In the genomic region with DNA sequence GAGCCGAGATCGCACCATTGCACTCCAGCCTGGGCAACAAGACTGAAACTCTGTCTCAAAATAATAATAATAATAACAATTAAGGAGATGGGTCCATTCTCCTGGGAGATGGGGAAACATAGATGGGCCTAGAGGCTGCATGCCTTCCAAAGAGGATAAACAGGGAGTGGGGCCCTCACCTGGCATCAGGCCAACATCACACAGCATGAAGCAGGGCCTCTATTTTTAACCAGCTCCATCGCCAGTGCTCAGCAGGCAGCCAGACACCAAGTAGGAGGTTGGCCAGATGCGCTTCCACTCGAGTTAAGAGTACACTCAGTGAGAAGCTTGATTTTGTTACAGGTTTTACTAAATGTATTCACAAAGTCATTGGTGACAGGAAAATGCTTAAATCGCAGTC, we compare ENCODE assay signal across 26 cellular contexts.
"Had no signal": no experiment of that assay in that cellular context is flagged by ENCODE, and none has a peak within 500 bp of the region (broad histone marks: within the 10 kb centered on the region; RNA-seq: fewer than 3 reads in every experiment).

No MANE protein-coding gene starts in this region.

- DNase-seq: effector memory CD4-positive, alpha-beta T cell; erythroblast; esophagus squamous epithelium; foreskin melanocyte; glutamatergic neuron; heart right ventricle; hippocampal formation; left colon; left ventricle myocardium superior; lower lobe of right lung; naive thymus-derived CD8-positive, alpha-beta T cell; nephron progenitor cell; occipital lobe; ovary; posterior cingulate gyrus; psoas muscle; right cardiac atrium; sigmoid colon; stimulated activated CD4-positive, alpha-beta T cell treated with anti-CD3 and anti-CD28 coated beads, Interleukin-2, amount 100 ng/mL, for 24 hours; stimulated activated CD4-positive, alpha-beta T cell treated with anti-CD3 and anti-CD28 coated beads, Interleukin-4, amount 100 ng/mL, for 24 hours; stimulated activated naive CD4-positive, alpha-beta T cell treated with Interleukin-2 at 50 U/mL for 16 hours; stomach; thyroid gland; trophoblast cell had no signal

- H3K4me1 ChIP-seq: psoas muscle, sigmoid colon had no signal

- ATAC-seq: heart right ventricle; left colon; left ventricle myocardium superior; naive thymus-derived CD8-positive, alpha-beta T cell; psoas muscle; right cardiac atrium; stimulated activated effector memory CD8-positive, alpha-beta T cell treated with anti-CD3 and anti-CD28 coated beads, Interleukin-12 subunit alpha, Interleukin-12 subunit beta, amount 100 ng/mL, for 72 hours had no signal

- H3K27ac ChIP-seq: esophagus squamous epithelium, heart right ventricle, lower lobe of right lung, ovary, psoas muscle, sigmoid colon, stomach, thyroid gland, vagina had no signal

- H3K36me3 ChIP-seq: esophagus squamous epithelium, heart right ventricle, lower lobe of right lung, ovary, sigmoid colon, stomach, thyroid gland, vagina had no signal

- H3K9me3 ChIP-seq: esophagus squamous epithelium, heart right ventricle, lower lobe of right lung, ovary, psoas muscle, sigmoid colon, stomach, thyroid gland, vagina had no signal

- H3K27me3 ChIP-seq: ovary, thyroid gland, vagina had no signal

- H3K4me3 ChIP-seq: esophagus squamous epithelium, heart right ventricle, lower lobe of right lung, ovary, psoas muscle, sigmoid colon, stomach, thyroid gland, vagina had no signal
